8 cellular contexts compared by ENCODE assay signal in the genomic region with DNA sequence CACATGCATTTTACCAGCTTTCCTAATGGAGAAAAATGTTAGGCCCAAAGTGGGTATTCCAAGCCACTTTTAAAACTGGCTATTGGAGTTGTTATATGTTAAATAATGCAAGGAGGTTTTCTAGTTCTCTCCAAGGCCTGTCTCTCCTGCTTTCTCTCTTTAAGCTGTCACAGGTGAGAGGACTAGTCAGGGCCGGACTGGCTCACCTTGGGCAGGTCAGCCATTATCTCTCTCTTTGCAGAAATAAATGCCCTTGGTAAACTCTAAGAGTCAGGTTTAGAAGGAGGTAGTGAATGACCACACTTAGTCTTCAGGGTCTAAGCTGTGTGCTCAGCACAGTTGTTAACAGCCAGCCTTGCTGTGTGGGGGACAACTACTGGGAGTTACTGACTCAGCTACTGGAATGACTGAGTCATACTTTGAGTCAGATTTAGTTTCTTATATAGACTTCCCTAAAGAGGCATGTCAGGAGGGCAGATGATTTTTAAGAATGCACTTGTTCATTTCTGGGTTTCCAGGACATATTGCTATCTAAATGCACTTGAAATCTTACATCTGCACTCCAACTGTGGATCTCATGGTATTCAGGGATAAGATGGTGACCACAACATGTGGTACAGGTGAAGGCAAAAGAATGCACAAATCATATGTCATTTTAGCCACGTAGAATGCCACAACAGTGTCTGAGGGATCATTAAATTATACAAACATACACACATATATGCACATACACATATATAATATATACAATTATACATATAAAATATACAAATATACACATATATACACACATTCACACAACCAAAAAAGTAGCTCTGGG.
A peak's percentile ranks its signal among the peaks of the same experiment; 100 is the strongest.
DNase-seq lines count a peak whose midpoint lies in the region; ATAC-seq and TF ChIP-seq lines count a peak whose summit lies in the region.

No MANE protein-coding gene starts in this region.

- DNase-seq in EH (ENCODE audit: low read depth) (peak; percentile 95), GM20000 (ENCODE audit: low spot score) (peak; percentile 37), kidney tubule cell (ENCODE audit: low spot score) (peak; percentile 96), NCI-H2107 (lab: John Stamatoyannopoulos, UW) (no peak), OCI-M2 (lab: John Stamatoyannopoulos, UW; ENCODE audit: unreplicated experiment) (no peak), NCI-H446 treated with DMSO at 0.1 percent for 48 hours (lab: John Stamatoyannopoulos, UW) (no peak)
- peak; percentile 55 for DNase-seq in activated CD8-positive, alpha-beta T cell treated with anti-CD3 and anti-CD28 coated beads for 36 hours

- intact Hi-C loops in activated CD8-positive, alpha-beta T cell treated with anti-CD3 and anti-CD28 coated beads for 36 hours (cut with micrococcal nuclease): no loop called here

- peaks cover 9% of the 10 kb centered on the region for H3K27me3 Mint-ChIP-seq in activated CD8-positive, alpha-beta T cell treated with anti-CD3 and anti-CD28 coated beads for 36 hours

- H3K4me3 Mint-ChIP-seq in activated CD8-positive, alpha-beta T cell treated with anti-CD3 and anti-CD28 coated beads for 36 hours: no peak overlapping the region

- H3K4me1 Mint-ChIP-seq in activated CD8-positive, alpha-beta T cell treated with anti-CD3 and anti-CD28 coated beads for 36 hours (ENCODE audit: low read depth): peaks cover 10% of the 10 kb centered on the region

- H3K36me3 Mint-ChIP-seq in activated CD8-positive, alpha-beta T cell treated with anti-CD3 and anti-CD28 coated beads for 36 hours (ENCODE audit: low read depth): no peaks in the 10 kb centered on the region

- no peaks in the 10 kb centered on the region for H3K9me3 Mint-ChIP-seq in activated CD8-positive, alpha-beta T cell treated with anti-CD3 and anti-CD28 coated beads for 36 hours

- no peak overlapping the region for H3K27ac Mint-ChIP-seq in activated CD8-positive, alpha-beta T cell treated with anti-CD3 and anti-CD28 coated beads for 36 hours

- TF ChIP-seq CTCF in GM20000 (IDR thresholded peaks at IDR 0.05; ENCODE audit: extremely low read depth, missing control alignments): no peak
- TF ChIP-seq CTCF in activated CD8-positive, alpha-beta T cell treated with anti-CD3 and anti-CD28 coated beads for 36 hours (IDR thresholded peaks at IDR 0.05): no peak

- POLR2A ChIA-PET in activated CD8-positive, alpha-beta T cell treated with anti-CD3 and anti-CD28 coated beads for 36 hours (lab: Charles Lee): no interaction called here

- peak; percentile 96 for ATAC-seq in HG03457 (IDR thresholded peaks at IDR 0.05; ENCODE audit: unreplicated experiment)
- ATAC-seq in activated CD8-positive, alpha-beta T cell treated with anti-CD3 and anti-CD28 coated beads for 36 hours: peak; percentile 97

- CTCF ChIA-PET in activated CD8-positive, alpha-beta T cell treated with anti-CD3 and anti-CD28 coated beads for 36 hours (lab: Charles Lee): interaction anchor here (0.9 kb wide), 1 partner anchor 12 kb away, joined by 3 read pairs; no protein-coding TSS in a partner anchor

Comparison
In these comparisons a context has a peak if more than half of its experiments do, and no peak if none do; other contexts are left out.
1. DNase-seq: peak in EH (single experiment), GM20000 (single experiment), activated CD8-positive, alpha-beta T cell treated with anti-CD3 and anti-CD28 coated beads for 36 hours (single experiment) and kidney tubule cell (single experiment); none in NCI-H2107 (single experiment), OCI-M2 (single experiment) and NCI-H446 treated with DMSO at 0.1 percent for 48 hours (single experiment).